In genomic region chr12:110641512-110641911, GRCh38 we compare ENCODE assay signal across 13 cellular contexts. TPM values are rescaled to one million over a fixed set of nuclear protein-coding genes. Genes with fewer than 3 reads are reported as not detected.
A peak's percentile ranks its signal among the peaks of the same experiment; 100 is the strongest.
DNase-seq lines count a peak whose midpoint lies in the region; ATAC-seq and TF ChIP-seq lines count a peak whose summit lies in the region.
"Had no signal": no experiment of that assay in that cellular context is flagged by ENCODE, and none has a peak within 500 bp of the region (broad histone marks: within the 10 kb centered on the region; RNA-seq: fewer than 3 reads in every experiment).

No MANE protein-coding gene starts in this region.

- peak overlapping the region; percentile 8 for H3K27ac Mint-ChIP-seq in glutamatergic neuron (ENCODE audit: unreplicated experiment)
- no peak overlapping the region for H3K27ac Mint-ChIP-seq in CD4-positive, alpha-beta memory T cell
- H3K27ac Mint-ChIP-seq: activated naive CD4-positive, alpha-beta T cell treated with anti-CD3 and anti-CD28 coated beads, Interleukin-2, amount 50 U/mL, for 24 hours had no signal

- peak overlapping the region; percentile 28 for H3K4me2 ChIP-seq in osteoblast (ENCODE audit: insufficient read depth, low read length)

- H3K9ac ChIP-seq in SK-N-MC (ENCODE audit: insufficient read length): peak overlapping the region; percentile 26

- no peak overlapping the region for H3K27ac ChIP-seq in SK-N-MC
- no peak overlapping the region for H3K27ac ChIP-seq in osteoblast (ENCODE audit: low read depth, low read length)
- no peak overlapping the region for H3K27ac ChIP-seq in CD4-positive, alpha-beta memory T cell (ENCODE audit: low read depth, low read length)
- H3K27ac ChIP-seq: C4-2B had no signal

- H3K36me3 Mint-ChIP-seq in glutamatergic neuron (ENCODE audit: unreplicated experiment): no peaks in the 10 kb centered on the region
- H3K36me3 Mint-ChIP-seq in CD4-positive, alpha-beta memory T cell: peaks cover 0 to 5% of the 10 kb centered on the region in 2 donors
- H3K36me3 Mint-ChIP-seq: activated naive CD4-positive, alpha-beta T cell treated with anti-CD3 and anti-CD28 coated beads, Interleukin-2, amount 50 U/mL, for 24 hours had no signal

- H3K27me3 Mint-ChIP-seq in glutamatergic neuron (ENCODE audit: unreplicated experiment): peaks cover 2% of the 10 kb centered on the region
- H3K27me3 Mint-ChIP-seq in CD4-positive, alpha-beta memory T cell: no peaks in the 10 kb centered on the region
- H3K27me3 Mint-ChIP-seq: activated naive CD4-positive, alpha-beta T cell treated with anti-CD3 and anti-CD28 coated beads, Interleukin-2, amount 50 U/mL, for 24 hours had no signal

- no peaks in the 10 kb centered on the region for H3K36me3 ChIP-seq in SK-N-MC (ENCODE audit: insufficient read depth, low read length)
- no peaks in the 10 kb centered on the region for H3K36me3 ChIP-seq in osteoblast (ENCODE audit: insufficient read depth, low read length)
- H3K36me3 ChIP-seq in CD4-positive, alpha-beta memory T cell (ENCODE audit: insufficient read depth, low read length): no peaks in the 10 kb centered on the region
- H3K36me3 ChIP-seq: MG63 had no signal

- TF ChIP-seq CTCF in glutamatergic neuron (IDR thresholded peaks at IDR 0.05; ENCODE audit: partially characterized antibody, unreplicated experiment) (no peak), osteoblast (IDR thresholded peaks at IDR 0.05; ENCODE audit: extremely low read depth, low read depth, low read length) (no peak), GM10248 (IDR thresholded peaks at IDR 0.05; ENCODE audit: control extremely low read depth, extremely low read depth, low read depth, missing control alignments) (no peak)

- no peak overlapping the region for H2AFZ ChIP-seq in osteoblast (ENCODE audit: low read length)

- CTCF ChIA-PET in CD4-positive, alpha-beta memory T cell (lab: Charles Lee; ENCODE audit: partially characterized antibody): interaction anchor here (0.5 kb wide), 1 partner anchor 195 kb away, joined by 4 read pairs; no protein-coding TSS in a partner anchor
- CTCF ChIA-PET in GM10248 (lab: Yijun Ruan, JAX): interaction anchor here (0.8 to 3.6 kb wide), 6 partner anchors 8 to 56 kb away, joined by 3 to 15 read pairs (median 4); no protein-coding TSS in a partner anchor

- DNase-seq in CD1c-positive myeloid dendritic cell (ENCODE audit: extremely low spot score) (peak; percentile 26), SK-N-MC (ENCODE audit: low read depth, low spot score) (no peak), glutamatergic neuron (peak; percentile 55), osteoblast (ENCODE audit: insufficient read length, low spot score, missing footprints) (no peak), GM10248 (ENCODE audit: extremely low spot score) (no peak)
- no peak for DNase-seq in CD4-positive, alpha-beta memory T cell
- no peak for DNase-seq in stimulated activated CD4-positive, alpha-beta T cell treated with anti-CD3 and anti-CD28 coated beads, Interleukin-4, amount 100 ng/mL, for 4 hours
- DNase-seq: activated CD4-positive, alpha-beta T cell treated with anti-CD3 and anti-CD28 coated beads, Interleukin-2, amount 50 U/mL, for 48 hours; MG63; stimulated activated CD4-positive, alpha-beta T cell treated with anti-CD3 and anti-CD28 coated beads, Interleukin-2, amount 100 ng/mL, for 48 hours had no signal

- peaks cover 19% of the 10 kb centered on the region for H3K4me1 ChIP-seq in osteoblast (ENCODE audit: insufficient read depth, low read length)
- no peaks in the 10 kb centered on the region for H3K4me1 ChIP-seq in CD4-positive, alpha-beta memory T cell (ENCODE audit: insufficient read depth, low read length)

- H3K9me3 Mint-ChIP-seq in glutamatergic neuron (ENCODE audit: unreplicated experiment): no peaks in the 10 kb centered on the region
- no peaks in the 10 kb centered on the region for H3K9me3 Mint-ChIP-seq in CD4-positive, alpha-beta memory T cell
- H3K9me3 Mint-ChIP-seq: activated naive CD4-positive, alpha-beta T cell treated with anti-CD3 and anti-CD28 coated beads, Interleukin-2, amount 50 U/mL, for 24 hours had no signal

- H3K27me3 ChIP-seq in osteoblast (ENCODE audit: insufficient read depth, low read length): no peaks in the 10 kb centered on the region
- no peaks in the 10 kb centered on the region for H3K27me3 ChIP-seq in CD4-positive, alpha-beta memory T cell (ENCODE audit: insufficient read depth, low read length)
- H3K27me3 ChIP-seq: MG63 had no signal

- POLR2A ChIA-PET in CD4-positive, alpha-beta memory T cell (lab: Charles Lee; ENCODE audit: partially characterized antibody): no interaction called here
- POLR2A ChIA-PET in GM10248 (lab: Yijun Ruan, JAX): no interaction called here

- no peaks in the 10 kb centered on the region for H3K79me2 ChIP-seq in osteoblast (ENCODE audit: insufficient read depth, low read length)

- intact Hi-C loops in CD4-positive, alpha-beta memory T cell (cut with micrococcal nuclease): no loop called here

- H3K4me3 ChIP-seq in SK-N-MC (no peak overlapping the region), osteoblast (ENCODE audit: insufficient read depth, low read length) (no peak overlapping the region)
- H3K4me3 ChIP-seq in CD4-positive, alpha-beta memory T cell (ENCODE audit: low read length in 2 of 2): no peak overlapping the region
- H3K4me3 ChIP-seq: MG63 had no signal

- H3K4me1 Mint-ChIP-seq in glutamatergic neuron (ENCODE audit: low read depth, unreplicated experiment): peaks cover 13% of the 10 kb centered on the region
- peaks cover 0 to 13% (median under 1%) of the 10 kb centered on the region in 4 donors for H3K4me1 Mint-ChIP-seq in CD4-positive, alpha-beta memory T cell

- no peaks in the 10 kb centered on the region for H4K20me1 ChIP-seq in osteoblast (ENCODE audit: insufficient read depth, low read length)

- no peak for ATAC-seq in GM18873 (IDR thresholded peaks at IDR 0.05; ENCODE audit: low FRiP score, unreplicated experiment)

- H3K9me3 ChIP-seq in SK-N-MC (ENCODE audit: low read depth, low read length) (no peaks in the 10 kb centered on the region), osteoblast (ENCODE audit: low read depth, low read length) (no peaks in the 10 kb centered on the region)
- H3K9me3 ChIP-seq in CD4-positive, alpha-beta memory T cell (ENCODE audit: control insufficient read depth in 1 of 2, low read length in 2 of 2): no peaks in the 10 kb centered on the region
- H3K9me3 ChIP-seq: MG63 had no signal

- peak overlapping the region; percentile 35 for H3K4me3 Mint-ChIP-seq in glutamatergic neuron (ENCODE audit: unreplicated experiment)
- H3K4me3 Mint-ChIP-seq in CD4-positive, alpha-beta memory T cell: no peak overlapping the region
- H3K4me3 Mint-ChIP-seq: activated naive CD4-positive, alpha-beta T cell treated with anti-CD3 and anti-CD28 coated beads, Interleukin-2, amount 50 U/mL, for 24 hours had no signal

RNA-seq across cellular contexts. Expression of gene TCTN1, which starts 27.6 kb away (rescaled TPM):
- total RNA-seq in glutamatergic neuron (ENCODE audit: unreplicated experiment) (21.8 TPM), osteoblast (45.2 and 61.9 TPM in 2 replicates)
- 1 to 10 TPM; 5.8 to 7.7 TPM for total RNA-seq in CD4-positive, alpha-beta memory T cell
- 1 to 10 TPM; 5.9 to 6.1 TPM for polyA plus RNA-seq in CD4-positive, alpha-beta memory T cell

RNA-seq across cellular contexts. Expression of gene HVCN1, which starts 47.4 kb away (rescaled TPM):
- total RNA-seq in glutamatergic neuron (ENCODE audit: unreplicated experiment): 0.71 TPM
- total RNA-seq in osteoblast: 2.1 and 2.9 TPM in 2 replicates
- total RNA-seq in CD4-positive, alpha-beta memory T cell: 1 to 10 TPM; 6.4 to 7.8 TPM
- 10 to 100 TPM in 1 of 2 donors, 1 to 10 TPM in 1; 7.4 to 16.4 TPM for polyA plus RNA-seq in CD4-positive, alpha-beta memory T cell

RNA-seq across cellular contexts. Expression of gene PPTC7, which starts 58.4 kb away (rescaled TPM):
- total RNA-seq in glutamatergic neuron (ENCODE audit: unreplicated experiment) (11.4 TPM), osteoblast (7.6 and 8.5 TPM in 2 replicates)
- total RNA-seq in CD4-positive, alpha-beta memory T cell: 10 to 100 TPM; 32.6 to 35.6 TPM
- 10 to 100 TPM in 1 of 2 donors, 1 to 10 TPM in 1; 4.7 to 12.6 TPM for polyA plus RNA-seq in CD4-positive, alpha-beta memory T cell

Comparison
In these comparisons a context has a peak if more than half of its experiments do, and no peak if none do; other contexts are left out.
1. DNase-seq: peak in CD1c-positive myeloid dendritic cell (single experiment) and glutamatergic neuron (single experiment); none in SK-N-MC (single experiment), osteoblast (single experiment), CD4-positive, alpha-beta memory T cell (0 of 5), stimulated activated CD4-positive, alpha-beta T cell treated with anti-CD3 and anti-CD28 coated beads, Interleukin-4, amount 100 ng/mL, for 4 hours (0 of 2) and GM10248 (single experiment).